Comparison of ENCODE assay signal across 25 cellular contexts in genomic region chr2:71611247-71611646, GRCh38.
DNase-seq lines count a peak whose midpoint lies in the region; ATAC-seq, FAIRE-seq and TF ChIP-seq lines count a peak whose summit lies in the region.
"Had no signal": no experiment of that assay in that cellular context is flagged by ENCODE, and none has a peak within 500 bp of the region (broad histone marks: within the 10 kb centered on the region; RNA-seq: fewer than 3 reads in every experiment).

No MANE protein-coding gene starts in this region.

- no peaks in the 10 kb centered on the region for H3F3A ChIP-seq in SK-N-SH (replicated peaks; ENCODE audit: insufficient read depth)

- H3K79me2 ChIP-seq in SK-N-SH (ENCODE audit: insufficient read depth) = no peaks in the 10 kb centered on the region

- no peak overlapping the region for H3K4me2 ChIP-seq in SK-N-SH

- H3K27ac ChIP-seq in SK-N-SH (ENCODE audit: low read depth in 2 of 2, low read length in 1 of 2) = no peak overlapping the region
- H3K27ac ChIP-seq in RWPE2 (ENCODE audit: poor library complexity, severe bottlenecking) = no peak overlapping the region
- no peak overlapping the region for H3K27ac ChIP-seq in kidney (ENCODE audit: low read depth in 2 of 2, low read length in 2 of 2)
- H3K27ac ChIP-seq: 22Rv1, RWPE1, tibial artery had no signal

- no peak for TF ChIP-seq EP300 in SK-N-SH (IDR thresholded peaks at IDR 0.05; ENCODE audit: borderline replicate concordance in 1 of 2, low read depth in 1 of 2, low read length in 1 of 2)

- POLR2A ChIA-PET in SK-N-SH (lab: Yijun Ruan, JAX) = no interaction called here

- no peaks in the 10 kb centered on the region for H3K27me3 ChIP-seq in SK-N-SH (ENCODE audit: insufficient read depth)
- H3K27me3 ChIP-seq in RWPE2 (ENCODE audit: insufficient read depth, poor library complexity, severe bottlenecking) = no peaks in the 10 kb centered on the region
- H3K27me3 ChIP-seq: BE2C, tibial artery had no signal

- H3K9me3 Mint-ChIP-seq in progenitor cell of endocrine pancreas (ENCODE audit: low read depth) = no peaks in the 10 kb centered on the region
- H3K9me3 Mint-ChIP-seq: activated CD4-positive, alpha-beta T cell treated with anti-CD3 and anti-CD28 coated beads, Interleukin-2, amount 10 ng/mL, durations not matched to agents 7 days and 5 days; stimulated activated memory B cell treated with anti-CD40 and anti-IgM and Interleukin-4, amounts not matched to agents 10 μg/mL and 1 μg/mL and 100 μg/mL, for 72 hours had no signal

- WGBS in SK-N-SH (ENCODE audit: low lambda C conversion rate) = 75% methylated on average over 7 of the region's 12 CpGs

- H4K20me1 ChIP-seq in SK-N-SH (ENCODE audit: insufficient read depth) = no peaks in the 10 kb centered on the region

- intact Hi-C loops in kidney (cut with DNase I) = no loop called here

- H3K9me2 ChIP-seq in SK-N-SH = no peaks in the 10 kb centered on the region

- no peak for ATAC-seq in SK-N-SH treated with all-trans-retinoic acid at 6 μM for 48 hours
- ATAC-seq in RWPE2 (ENCODE audit: low read depth) = no peak
- ATAC-seq: mucosa of descending colon; stimulated activated memory B cell treated with anti-CD40 and anti-IgM and Interleukin-4, amounts not matched to agents 10 μg/mL and 1 μg/mL and 100 μg/mL, for 72 hours had no signal

- DNase-seq in SK-N-SH (peak; percentile 8), RWPE2 (ENCODE audit: low spot score) (peak; percentile 47), kidney (peak; percentile 36), progenitor cell of endocrine pancreas (ENCODE audit: low spot score, unreplicated experiment) (peak; percentile 5), middle frontal gyrus (ENCODE audit: extremely low spot score, low spot score) (no peak), A172 (ENCODE audit: low spot score) (no peak), H54 (ENCODE audit: insufficient read length, low spot score) (no peak)
- DNase-seq: activated CD4-positive, alpha-beta T cell treated with anti-CD3 and anti-CD28 coated beads, Interleukin-2, amount 10 ng/mL, durations not matched to agents 7 days and 5 days; BE2C; Calu3; GOT3; Karpas-422; NCI-H1048; NCI-H2029; NCI-H510A treated with DMSO at 0.1 percent for 48 hours had no signal

- H3K9ac ChIP-seq in SK-N-SH = no peak overlapping the region
- no peak overlapping the region for H3K9ac ChIP-seq in kidney (ENCODE audit: low read length in 2 of 2)

- FAIRE-seq in kidney (lab: Jason Lieb, UNC) (no peak), H54 (lab: Jason Lieb, UNC) (no peak)
- FAIRE-seq: colon, keratinocyte, TTC549 had no signal

- H3K4me1 ChIP-seq in SK-N-SH (ENCODE audit: control insufficient read depth in 1 of 2, insufficient read depth in 2 of 2, low read depth in 1 of 2, low read length in 1 of 2) (no peaks in the 10 kb centered on the region; a peak in 1 of 4 replicates), RWPE2 (ENCODE audit: insufficient read depth, poor library complexity, severe bottlenecking) (no peaks in the 10 kb centered on the region), kidney (ENCODE audit: control insufficient read depth in 1 of 2, insufficient read depth in 1 of 2, low read depth in 1 of 2, low read length in 2 of 2) (peaks cover 0 to 12% of the 10 kb centered on the region in 2 donors)
- H3K4me1 ChIP-seq: BE2C had no signal

- no peak overlapping the region for H3K27ac Mint-ChIP-seq in progenitor cell of endocrine pancreas
- H3K27ac Mint-ChIP-seq: activated CD4-positive, alpha-beta T cell treated with anti-CD3 and anti-CD28 coated beads, Interleukin-2, amount 10 ng/mL, durations not matched to agents 7 days and 5 days; activated naive CD8-positive, alpha-beta T cell; stimulated activated memory B cell treated with anti-CD40 and anti-IgM and Interleukin-4, amounts not matched to agents 10 μg/mL and 1 μg/mL and 100 μg/mL, for 72 hours had no signal

- H2AFZ ChIP-seq in SK-N-SH (ENCODE audit: low read depth) = no peak overlapping the region

- peaks cover 12% of the 10 kb centered on the region for H3K27me3 Mint-ChIP-seq in progenitor cell of endocrine pancreas

- H3K4me3 Mint-ChIP-seq in progenitor cell of endocrine pancreas (ENCODE audit: low read depth) = no peak overlapping the region
- H3K4me3 Mint-ChIP-seq: activated CD4-positive, alpha-beta T cell treated with anti-CD3 and anti-CD28 coated beads, Interleukin-2, amount 10 ng/mL, durations not matched to agents 7 days and 5 days; activated naive CD8-positive, alpha-beta T cell; stimulated activated memory B cell treated with anti-CD40 and anti-IgM and Interleukin-4, amounts not matched to agents 10 μg/mL and 1 μg/mL and 100 μg/mL, for 72 hours had no signal

- no peak for TF ChIP-seq RAD21 in SK-N-SH (IDR thresholded peaks at IDR 0.05; ENCODE audit: low read length)

- H3K9me3 ChIP-seq in SK-N-SH = no peaks in the 10 kb centered on the region
- H3K9me3 ChIP-seq in RWPE2 (ENCODE audit: severe bottlenecking) = no peaks in the 10 kb centered on the region
- no peaks in the 10 kb centered on the region for H3K9me3 ChIP-seq in kidney (ENCODE audit: control insufficient read depth in 1 of 2, low read length in 2 of 2)
- H3K9me3 ChIP-seq: BE2C, mucosa of descending colon, tibial artery had no signal

- H3K4me3 ChIP-seq in SK-N-SH (ENCODE audit: low read depth in 2 of 2, low read length in 1 of 2) (no peak overlapping the region), RWPE2 (ENCODE audit: severe bottlenecking) (no peak overlapping the region), kidney (ENCODE audit: low read length in 2 of 2) (no peak overlapping the region)
- H3K4me3 ChIP-seq: mucosa of descending colon, tibial artery had no signal

- H3K4me1 Mint-ChIP-seq in progenitor cell of endocrine pancreas (ENCODE audit: low read depth) = no peaks in the 10 kb centered on the region
- H3K4me1 Mint-ChIP-seq: activated CD4-positive, alpha-beta T cell treated with anti-CD3 and anti-CD28 coated beads, Interleukin-2, amount 10 ng/mL, durations not matched to agents 7 days and 5 days; stimulated activated memory B cell treated with anti-CD40 and anti-IgM and Interleukin-4, amounts not matched to agents 10 μg/mL and 1 μg/mL and 100 μg/mL, for 72 hours had no signal

- H3K36me3 ChIP-seq in SK-N-SH (replicated peaks in 1 of 2; ENCODE audit: control insufficient read depth in 1 of 2, insufficient read depth in 2 of 2, low read length in 1 of 2) = no peaks in the 10 kb centered on the region
- H3K36me3 ChIP-seq in RWPE2 (ENCODE audit: low read depth) = no peaks in the 10 kb centered on the region
- no peaks in the 10 kb centered on the region for H3K36me3 ChIP-seq in kidney (ENCODE audit: control insufficient read depth in 1 of 2, insufficient read depth in 2 of 2, low read length in 2 of 2)
- H3K36me3 ChIP-seq: BE2C, tibial artery had no signal

- CTCF ChIA-PET in SK-N-SH (lab: Yijun Ruan, JAX) = interaction anchor here (1.1 to 1.4 kb wide), 2 partner anchors 20 to 187 kb away, joined by 3 read pairs; no protein-coding TSS in a partner anchor

- TF ChIP-seq CTCF in SK-N-SH (IDR thresholded peaks at IDR 0.05) = no peak
- TF ChIP-seq CTCF in RWPE2 (IDR thresholded peaks at IDR 0.05; ENCODE audit: poor library complexity, severe bottlenecking) = no peak
- TF ChIP-seq CTCF in kidney (IDR thresholded peaks at IDR 0.05; ENCODE audit: borderline replicate concordance, extremely low read depth, insufficient read depth) = no peak
- no peak for TF ChIP-seq CTCF in progenitor cell of endocrine pancreas (IDR thresholded peaks at IDR 0.05; ENCODE audit: unreplicated experiment)

- H3K36me3 Mint-ChIP-seq in progenitor cell of endocrine pancreas (ENCODE audit: insufficient read depth) = no peaks in the 10 kb centered on the region
- H3K36me3 Mint-ChIP-seq: activated naive CD8-positive, alpha-beta T cell; stimulated activated memory B cell treated with anti-CD40 and anti-IgM and Interleukin-4, amounts not matched to agents 10 μg/mL and 1 μg/mL and 100 μg/mL, for 72 hours had no signal

- no peak for TF ChIP-seq POLR2A in H54 (IDR thresholded peaks at IDR 0.05; ENCODE audit: low read depth, low read length)

TF ChIP-seq in SK-N-SH, 30 proteins besides CTCF, POLR2A, EP300 and RAD21 (continues in another document):
- no peak for TF ChIP-seq USF2 (IDR thresholded peaks at IDR 0.05; ENCODE audit: borderline replicate concordance, low read depth, low read length)
- no peak for TF ChIP-seq RXRA (IDR thresholded peaks at IDR 0.05; ENCODE audit: borderline replicate concordance, low read depth)
- TF ChIP-seq USF1 (IDR thresholded peaks at IDR 0.05; ENCODE audit: borderline replicate concordance, low read depth) = no peak
- TF ChIP-seq MXI1 (IDR thresholded peaks at IDR 0.05; ENCODE audit: low read depth, low read length) = no peak

TF ChIP-seq in SK-N-SH treated with all-trans-retinoic acid at 6 μM for 48 hours, 23 proteins besides CTCF, POLR2A, EP300 and RAD21:
- TF ChIP-seq ARNTL (CRISPR knock-in tag; IDR thresholded peaks at IDR 0.05; ENCODE audit: borderline replicate concordance, low read depth) = no peak
- TF ChIP-seq ISL1 (CRISPR knock-in tag; IDR thresholded peaks at IDR 0.05) = no peak
- TF ChIP-seq ZFP30 (CRISPR knock-in tag; IDR thresholded peaks at IDR 0.05) = no peak
- no peak for TF ChIP-seq CSDC2 (CRISPR knock-in tag; IDR thresholded peaks at IDR 0.05)
TF ChIP-seq in SK-N-SH treated with all-trans-retinoic acid at 6 μM for 48 hours: peak in this region for 0.

Comparison
In these comparisons a context has a peak if more than half of its experiments do, and no peak if none do; other contexts are left out.
1. DNase-seq: peak in SK-N-SH (single experiment), RWPE2 (single experiment), kidney (single experiment) and progenitor cell of endocrine pancreas (single experiment); none in middle frontal gyrus (single experiment), A172 (single experiment) and H54 (single experiment).